In genomic region chr10:128998101-128998500, GRCh38 we compare ENCODE assay signal across 35 cellular contexts.
"Had no signal": no experiment of that assay in that cellular context is flagged by ENCODE, and none has a peak within 500 bp of the region (broad histone marks: within the 10 kb centered on the region; RNA-seq: fewer than 3 reads in every experiment).

No MANE protein-coding gene starts in this region.

- FAIRE-seq: astrocyte, TTC549 had no signal

- H3K27ac ChIP-seq: adrenal gland, body of pancreas, brain microvascular endothelial cell, breast epithelium, VCaP had no signal

- H3K27ac Mint-ChIP-seq: activated B cell treated with CpG ODN at 0.5 μM for 24 hours; activated CD4-positive, alpha-beta memory T cell treated with anti-CD3 and anti-CD28 coated beads for 36 hours; activated CD4-positive, alpha-beta T cell treated with anti-CD3 and anti-CD28 coated beads, Interleukin-2, amount 10 ng/mL, durations not matched to agents 24 days and 14 days; activated CD8-positive, alpha-beta T cell treated with anti-CD3 and anti-CD28 coated beads for 36 hours; activated naive CD4-positive, alpha-beta T cell treated with anti-CD3 and anti-CD28 coated beads for 36 hours; activated naive CD4-positive, alpha-beta T cell treated with anti-CD3 and anti-CD28 coated beads, Interleukin-2, amount 50 U/mL, for 72 hours; activated naive CD8-positive, alpha-beta T cell treated with anti-CD3 and anti-CD28 coated beads for 36 hours; activated T-cell treated with anti-CD3 and anti-CD28 coated beads, Interleukin-2, amount 50 U/mL, for 72 hours; activated T-helper 1 cell treated with anti-CD3 and anti-CD28 coated beads, Interleukin-12 subunit alpha, Interleukin-12 subunit beta, Interleukin-2, Interleukin-4 antibody, amounts not matched to agents 30 ng/mL and 10 ng/mL and 1 ng/mL, durations not matched to agents 14 hours and 24 hours and 36 hours; activated T-helper 17 cell treated with anti-CD3 and anti-CD28 coated beads, Interleukin-2, amount 50 U/mL, for 72 hours; T-cell; T-helper 2 cell treated with Interferon-gamma antibody and Interleukin-4, amounts not matched to agents 5 μg/mL and 100 μg/mL, for 36 hours had no signal

- H3K36me3 ChIP-seq: adrenal gland, brain microvascular endothelial cell, breast epithelium had no signal

- ATAC-seq: activated CD8-positive, alpha-beta T cell treated with anti-CD3 and anti-CD28 coated beads for 36 hours; activated naive CD4-positive, alpha-beta T cell treated with anti-CD3 and anti-CD28 coated beads, Interleukin-2, amount 50 U/mL, for 72 hours; activated T-cell treated with anti-CD3 and anti-CD28 coated beads, Interleukin-2, amount 50 U/mL, for 4 hours; activated T-cell treated with anti-CD3 and anti-CD28 coated beads, Interleukin-2, amount 50 U/mL, for 72 hours; activated T-helper 17 cell treated with anti-CD3 and anti-CD28 coated beads, Interleukin-2, amount 50 U/mL, for 72 hours; body of pancreas; T-cell had no signal

- H3K4me3 ChIP-seq: adrenal gland, body of pancreas, breast epithelium had no signal

- H3K4me1 ChIP-seq: adrenal gland, body of pancreas, breast epithelium had no signal

- H3K36me3 Mint-ChIP-seq: activated CD4-positive, alpha-beta memory T cell treated with anti-CD3 and anti-CD28 coated beads for 36 hours; activated naive CD4-positive, alpha-beta T cell treated with anti-CD3 and anti-CD28 coated beads, Interleukin-2, amount 50 U/mL, for 72 hours; activated naive CD8-positive, alpha-beta T cell treated with anti-CD3 and anti-CD28 coated beads for 36 hours; T-cell had no signal

- H3K27me3 ChIP-seq: adrenal gland, body of pancreas, brain microvascular endothelial cell, breast epithelium had no signal

- H3K4me1 Mint-ChIP-seq: activated B cell treated with CpG ODN at 0.5 μM for 24 hours; activated CD4-positive, alpha-beta T cell treated with anti-CD3 and anti-CD28 coated beads, Interleukin-2, amount 10 ng/mL, durations not matched to agents 24 days and 14 days; activated naive CD8-positive, alpha-beta T cell treated with anti-CD3 and anti-CD28 coated beads for 36 hours; activated T-helper 17 cell treated with anti-CD3 and anti-CD28 coated beads, Interleukin-2, amount 50 U/mL, for 72 hours; T-cell had no signal

- H3K9me3 ChIP-seq: adrenal gland, body of pancreas, breast epithelium had no signal

- DNase-seq: activated B cell treated with CpG ODN at 0.5 μM for 24 hours; activated CD4-positive, alpha-beta memory T cell treated with anti-CD3 and anti-CD28 coated beads for 36 hours; activated CD4-positive, alpha-beta T cell treated with anti-CD3 and anti-CD28 coated beads for 4 hours; activated CD4-positive, alpha-beta T cell treated with anti-CD3 and anti-CD28 coated beads, Interleukin-2, amount 10 ng/mL, durations not matched to agents 24 days and 14 days; activated CD4-positive, alpha-beta T cell treated with anti-CD3 and anti-CD28 coated beads, Interleukin-2, amount 50 U/mL, for 1 hour; activated CD4-positive, alpha-beta T cell treated with anti-CD3 and anti-CD28 coated beads, Interleukin-2, amount 50 U/mL, for 4 hours; activated CD4-positive, CD25-positive, alpha-beta regulatory T cell treated with anti-CD3 and anti-CD28 coated beads, Interleukin-2, amount 50 U/mL, for 72 hours; activated CD8-positive, alpha-beta memory T cell treated with anti-CD3 and anti-CD28 coated beads, Interleukin-2, amount 50 U/mL, for 4 hours; activated CD8-positive, alpha-beta T cell treated with anti-CD3 and anti-CD28 coated beads for 36 hours; activated effector memory CD4-positive, alpha-beta T cell treated with anti-CD3 and anti-CD28 coated beads, Interleukin-2, amount 50 U/mL, for 16 hours; activated gamma-delta T cell treated with Interleukin-2 at 50 U/mL for 16 hours; activated naive CD4-positive, alpha-beta T cell; activated naive CD4-positive, alpha-beta T cell treated with anti-CD3 and anti-CD28 coated beads for 36 hours; activated naive CD4-positive, alpha-beta T cell treated with anti-CD3 and anti-CD28 coated beads, Interleukin-2, amount 50 U/mL, for 16 hours; activated naive CD8-positive, alpha-beta T cell treated with anti-CD3 and anti-CD28 coated beads for 36 hours; activated T-cell treated with anti-CD3 and anti-CD28 coated beads for 4 hours; activated T-cell treated with anti-CD3 and anti-CD28 coated beads, Interleukin-2, amount 50 U/mL, for 1 hour; activated T-cell treated with anti-CD3 and anti-CD28 coated beads, Interleukin-2, amount 50 U/mL, for 4 hours; activated T-cell treated with anti-CD3 and anti-CD28 coated beads, Interleukin-2, amount 50 U/mL, for 72 hours; adrenal gland; amniotic stem cell; body of pancreas; brain microvascular endothelial cell; central memory CD4-positive, alpha-beta T cell; T-cell; T-helper 2 cell; T-helper 9 cell had no signal

- H3K27me3 Mint-ChIP-seq: activated B cell treated with CpG ODN at 0.5 μM for 24 hours; activated CD4-positive, alpha-beta T cell treated with anti-CD3 and anti-CD28 coated beads, Interleukin-2, amount 10 ng/mL, durations not matched to agents 24 days and 14 days; T-cell had no signal

- H3K4me3 Mint-ChIP-seq: activated B cell treated with CpG ODN at 0.5 μM for 24 hours; activated CD4-positive, alpha-beta memory T cell treated with anti-CD3 and anti-CD28 coated beads for 36 hours; activated CD4-positive, alpha-beta T cell treated with anti-CD3 and anti-CD28 coated beads, Interleukin-2, amount 10 ng/mL, durations not matched to agents 24 days and 14 days; activated CD8-positive, alpha-beta T cell treated with anti-CD3 and anti-CD28 coated beads for 36 hours; activated naive CD4-positive, alpha-beta T cell treated with anti-CD3 and anti-CD28 coated beads for 36 hours; activated naive CD8-positive, alpha-beta T cell treated with anti-CD3 and anti-CD28 coated beads for 36 hours; activated T-cell treated with anti-CD3 and anti-CD28 coated beads, Interleukin-2, amount 50 U/mL, for 4 hours; activated T-cell treated with anti-CD3 and anti-CD28 coated beads, Interleukin-2, amount 50 U/mL, for 72 hours; activated T-helper 1 cell treated with anti-CD3 and anti-CD28 coated beads, Interleukin-12 subunit alpha, Interleukin-12 subunit beta, Interleukin-2, Interleukin-4 antibody, amounts not matched to agents 30 ng/mL and 10 ng/mL and 1 ng/mL, durations not matched to agents 14 hours and 24 hours and 36 hours; activated T-helper 17 cell treated with anti-CD3 and anti-CD28 coated beads, Interleukin-2, amount 50 U/mL, for 72 hours; T-cell; T-helper 2 cell treated with Interferon-gamma antibody and Interleukin-4, amounts not matched to agents 5 μg/mL and 100 μg/mL, for 36 hours had no signal
